ENCODE assay signal across 20 cellular contexts in genomic region chr17:57801044-57801711, GRCh38. TPM values are rescaled to one million over a fixed set of nuclear protein-coding genes. Genes with fewer than 3 reads are reported as not detected.
DNase-seq lines count a peak whose midpoint lies in the region; ATAC-seq and TF ChIP-seq lines count a peak whose summit lies in the region.
"Had no signal": no experiment of that assay in that cellular context is flagged by ENCODE, and none has a peak within 500 bp of the region (broad histone marks: within the 10 kb centered on the region; RNA-seq: fewer than 3 reads in every experiment).

No MANE protein-coding gene starts in this region.

- no peak overlapping the region for H2AFZ ChIP-seq in H9 (ENCODE audit: low read length)

- H3K27me3 ChIP-seq in H9 (ENCODE audit: insufficient read depth, low read length), result no peaks in the 10 kb centered on the region
- H3K27me3 ChIP-seq in endodermal cell (ENCODE audit: control insufficient read depth, insufficient read depth, low read length, poor library complexity, severe bottlenecking), result no peaks in the 10 kb centered on the region

- H3K9me3 ChIP-seq in H9 (ENCODE audit: control insufficient read depth, low read depth, low read length) (no peaks in the 10 kb centered on the region), HEK293 (ENCODE audit: control insufficient read depth, insufficient read depth, low read depth, low read length) (no peaks in the 10 kb centered on the region), endodermal cell (ENCODE audit: control insufficient read depth, low read length) (peaks cover 8% of the 10 kb centered on the region)

- no peak overlapping the region for H2BK5ac ChIP-seq in H9 (ENCODE audit: insufficient read length, low read length)

- POLR2A ChIA-PET in HEK293 (lab: Yijun Ruan, JAX), result no interaction called here

- no peak for ATAC-seq in GM21360 (IDR thresholded peaks at IDR 0.05; ENCODE audit: unreplicated experiment)
- ATAC-seq in HG02588 (IDR thresholded peaks at IDR 0.05; ENCODE audit: unreplicated experiment), result no peak

- H3K9ac ChIP-seq in H9 (ENCODE audit: extremely low read depth, insufficient read length, low read length) (no peak overlapping the region), endodermal cell (ENCODE audit: extremely low read depth, low read length, poor library complexity, severe bottlenecking) (no peak overlapping the region)

- TF ChIP-seq CTCF in H9 (conservative IDR thresholded peaks at IDR 0.05) (no peak), HEK293 (tag by site-specific recombination; IDR thresholded peaks at IDR 0.05) (no peak), endodermal cell (conservative IDR thresholded peaks at IDR 0.05) (no peak), osteocyte (IDR thresholded peaks at IDR 0.05) (no peak)

- no peak overlapping the region for H3K27ac Mint-ChIP-seq in H9
- H3K27ac Mint-ChIP-seq in endodermal cell, result no peak overlapping the region
- H3K27ac Mint-ChIP-seq in osteocyte (ENCODE audit: unreplicated experiment), result no peak overlapping the region
- H3K27ac Mint-ChIP-seq: CD4-positive, alpha-beta memory T cell had no signal

- no peak overlapping the region for H3K14ac ChIP-seq in H9 (ENCODE audit: insufficient read depth, low read length)

- H4K20me1 ChIP-seq in H9 (ENCODE audit: control insufficient read depth, insufficient read depth, insufficient read length), result no peaks in the 10 kb centered on the region

- no peaks in the 10 kb centered on the region for H3K79me2 ChIP-seq in H9 (ENCODE audit: insufficient read depth, low read length)

- no peak overlapping the region for H3K4me2 ChIP-seq in H9 (ENCODE audit: insufficient read depth, insufficient read length, low read length)

- CTCF ChIA-PET in HEK293 (lab: Yijun Ruan, JAX), result interaction anchor here (0.7 to 2.4 kb wide), 6 partner anchors 11 to 322 kb away, joined by 3 to 13 read pairs (median 8); no protein-coding TSS in a partner anchor

- H2BK120ac ChIP-seq in H9 (ENCODE audit: low read depth, low read length, poor library complexity, severe bottlenecking), result no peak overlapping the region

- H4K8ac ChIP-seq in H9 (replicated peaks; ENCODE audit: insufficient read length, low read depth, low read length), result no peak overlapping the region

- H2AK5ac ChIP-seq in H9 (ENCODE audit: insufficient read length, low read length), result no peak overlapping the region

- peaks cover 7% of the 10 kb centered on the region for H3K27me3 Mint-ChIP-seq in H9 (ENCODE audit: low read depth)
- H3K27me3 Mint-ChIP-seq in endodermal cell (ENCODE audit: insufficient read depth), result peaks cover 17% of the 10 kb centered on the region
- H3K27me3 Mint-ChIP-seq in osteocyte (ENCODE audit: unreplicated experiment), result peaks cover 56% of the 10 kb centered on the region

- no peak overlapping the region for H4K91ac ChIP-seq in H9 (ENCODE audit: insufficient read length, low read depth, low read length)

- WGBS in H9 (ENCODE audit: extremely low coverage, insufficient read length, low lambda C conversion rate), result no CpG with 5 or more reads among the region's 3 CpGs
- WGBS in endodermal cell (ENCODE audit: insufficient coverage in 1 of 2, insufficient read length in 1 of 2), 2 experiments, result 96% methylated on average over 2 to 3 of the region's 3 CpGs

- H3K4me3 Mint-ChIP-seq in H9 (no peak overlapping the region), endodermal cell (no peak overlapping the region), osteocyte (ENCODE audit: unreplicated experiment) (no peak overlapping the region)
- H3K4me3 Mint-ChIP-seq: CD4-positive, alpha-beta memory T cell had no signal

- H3K27ac ChIP-seq in H9 (ENCODE audit: insufficient read length, low read depth, low read length) (no peak overlapping the region), HEK293 (ENCODE audit: extremely low read depth, low read depth, low read length) (no peak overlapping the region), endodermal cell (ENCODE audit: low read depth, low read length) (no peak overlapping the region)

- peaks cover 3% of the 10 kb centered on the region; the same call in 1 of the 2 replicates for H3K4me1 ChIP-seq in H9 (ENCODE audit: insufficient read depth, low read length)
- peaks cover 3% of the 10 kb centered on the region; the same call in 1 of the 2 replicates for H3K4me1 ChIP-seq in HEK293 (ENCODE audit: control insufficient read depth, insufficient read depth, low read length)
- H3K4me1 ChIP-seq in endodermal cell (ENCODE audit: control insufficient read depth, insufficient read depth, low read length), result no peaks in the 10 kb centered on the region

- H3K36me3 ChIP-seq in HEK293 (ENCODE audit: control insufficient read depth in 2 of 2, insufficient read depth in 1 of 2, low read length in 2 of 2), result no peaks in the 10 kb centered on the region
- no peaks in the 10 kb centered on the region for H3K36me3 ChIP-seq in endodermal cell (ENCODE audit: control insufficient read depth, insufficient read depth, low read length)

- no peak overlapping the region for H3K18ac ChIP-seq in H9 (ENCODE audit: insufficient read length, low read depth, low read length)

- DNase-seq in H9 (peak; percentile 7), endodermal cell (peak; percentile 19), osteocyte (ENCODE audit: extremely low spot score, unreplicated experiment) (peak; percentile 40)
- DNase-seq: C1 segment of cervical spinal cord; Calu3; CD4-positive, alpha-beta memory T cell; COR-L47; DMS53; DMS79 treated with DMSO at 0.1 percent for 48 hours; GF-D8; GOT3; HCEC 1CT had no signal

- H3K9me3 Mint-ChIP-seq in H9 (peaks cover 14 to 15% of the 10 kb centered on the region in 2 experiments), endodermal cell (peaks cover 22% of the 10 kb centered on the region), osteocyte (ENCODE audit: unreplicated experiment) (peaks cover 17% of the 10 kb centered on the region)

- H2BK12ac ChIP-seq in H9 (ENCODE audit: insufficient read length, low read depth, low read length), result no peak overlapping the region

- H2BK20ac ChIP-seq in H9 (ENCODE audit: low read depth, low read length, poor library complexity, severe bottlenecking), result no peak overlapping the region

- H3K4ac ChIP-seq in H9 (ENCODE audit: low read depth, low read length), result no peak overlapping the region

- H2BK15ac ChIP-seq in H9 (ENCODE audit: low read depth, low read length), result no peak overlapping the region

- peaks cover 10 to 16% of the 10 kb centered on the region in 2 experiments for H3K4me1 Mint-ChIP-seq in H9
- H3K4me1 Mint-ChIP-seq in endodermal cell, result peaks cover 5% of the 10 kb centered on the region
- H3K4me1 Mint-ChIP-seq in osteocyte (ENCODE audit: unreplicated experiment), result peaks cover 3% of the 10 kb centered on the region
- H3K4me1 Mint-ChIP-seq: CD4-positive, alpha-beta memory T cell had no signal

- no peak overlapping the region for H3K4me3 ChIP-seq in HEK293 (ENCODE audit: low read depth, low read length)
- H3K4me3 ChIP-seq in endodermal cell (ENCODE audit: low read length), result no peak overlapping the region

- no peaks in the 10 kb centered on the region for H3K79me1 ChIP-seq in H9 (ENCODE audit: insufficient read depth, low read depth, low read length, poor library complexity, severe bottlenecking)

- no peak overlapping the region for H4K5ac ChIP-seq in H9 (ENCODE audit: insufficient read length, low read depth, low read length)

- H3K36me3 Mint-ChIP-seq in H9 (ENCODE audit: insufficient read depth in 1 of 3, low read depth in 3 of 3) (peaks cover 4 to 17% (median 4%) of the 10 kb centered on the region in 3 experiments), endodermal cell (ENCODE audit: low read depth) (no peaks in the 10 kb centered on the region), osteocyte (ENCODE audit: unreplicated experiment) (peaks cover 3% of the 10 kb centered on the region)

- no peak overlapping the region for H3T11ph ChIP-seq in H9 (ENCODE audit: low read length)

- H3K23me2 ChIP-seq in H9 (ENCODE audit: insufficient read length, low read depth, low read length, poor library complexity, severe bottlenecking), result no peaks in the 10 kb centered on the region

- H3K56ac ChIP-seq in H9 (ENCODE audit: insufficient read length, low read depth, low read length), result no peak overlapping the region

- H3K23ac ChIP-seq in H9 (ENCODE audit: insufficient read length, low read depth, low read length), result no peak overlapping the region

TF ChIP-seq in HEK293, 187 proteins besides CTCF, POLR2A, EP300 and RAD21 (continues in another document):
- TF ChIP-seq SP2 (tag by site-specific recombination; IDR thresholded peaks at IDR 0.05) (no peak), ZNF404 (tag by site-specific recombination; IDR thresholded peaks at IDR 0.05) (no peak)

RNA-seq across cellular contexts. Expression of gene MRPS23, which starts 48.7 kb away (rescaled TPM):
- 62.0 and 65.9 TPM in 2 replicates for total RNA-seq in H9 (2021)
- 10 to 100 TPM; 43.9 to 49.2 TPM for total RNA-seq in endodermal cell
- 40.1 TPM for polyA plus RNA-seq in endodermal cell (2013, experiment 1 of 2)
- polyA plus RNA-seq in endodermal cell (2013, experiment 2 of 2), result 41.1 TPM
- total RNA-seq in osteocyte, result 28.3 and 35.0 TPM in 2 replicates

RNA-seq across cellular contexts. Expression of gene CCDC182, which starts 56.1 kb away (rescaled TPM):
- total RNA-seq in H9 (2021) (not detected in 2 replicates), endodermal cell (under 1 TPM in 1 of 2 donors, not detected in 1; 0.33 TPM), osteocyte (not detected in 2 replicates)
- not detected for polyA plus RNA-seq in endodermal cell (2013, experiment 1 of 2)
- polyA plus RNA-seq in endodermal cell (2013, experiment 2 of 2), result not detected
- total RNA-seq: A172; A673; Calu3; CD4-positive, alpha-beta memory T cell; Daoy; G401 had no signal
- polyA plus RNA-seq: BJ; CD4-positive, alpha-beta memory T cell had no signal
